Comparison of ENCODE assay signal across 15 cellular contexts in genomic region chr1:225737866-225738265, GRCh38.
"Had no signal": no experiment of that assay in that cellular context is flagged by ENCODE, and none has a peak within 500 bp of the region (broad histone marks: within the 10 kb centered on the region; RNA-seq: fewer than 3 reads in every experiment).

No MANE protein-coding gene starts in this region.

- H3K36me3 Mint-ChIP-seq: activated CD4-positive, alpha-beta memory T cell treated with anti-CD3 and anti-CD28 coated beads for 36 hours; activated CD8-positive, alpha-beta memory T cell treated with anti-CD3 and anti-CD28 coated beads, Interleukin-2, amount 10 ng/mL, durations not matched to agents 7 days and 5 days; stimulated activated effector memory CD8-positive, alpha-beta T cell treated with anti-CD3 and anti-CD28 coated beads, Interleukin-12 subunit alpha, Interleukin-12 subunit beta, amount 100 ng/mL, for 72 hours had no signal

- H3K27ac ChIP-seq: ovary had no signal

- H3K27me3 Mint-ChIP-seq: activated CD4-positive, alpha-beta memory T cell treated with anti-CD3 and anti-CD28 coated beads for 36 hours; activated CD8-positive, alpha-beta memory T cell treated with anti-CD3 and anti-CD28 coated beads, Interleukin-2, amount 10 ng/mL, durations not matched to agents 7 days and 5 days; activated naive CD8-positive, alpha-beta T cell treated with anti-CD3 and anti-CD28 coated beads, Interleukin-2, amount 50 U/mL, for 24 hours had no signal

- H3K4me3 ChIP-seq: gastrocnemius medialis, ovary, thoracic aorta, upper lobe of right lung had no signal

- DNase-seq: activated CD4-positive, alpha-beta memory T cell treated with anti-CD3 and anti-CD28 coated beads for 36 hours; activated CD4-positive, CD25-positive, alpha-beta regulatory T cell treated with anti-CD3 and anti-CD28 coated beads, Interleukin-2, amount 50 U/mL, for 72 hours; activated CD8-positive, alpha-beta memory T cell treated with anti-CD3 and anti-CD28 coated beads, Interleukin-2, amount 10 ng/mL, durations not matched to agents 7 days and 5 days; activated naive CD4-positive, alpha-beta T cell treated with anti-CD3 and anti-CD28 coated beads for 36 hours; activated naive CD8-positive, alpha-beta T cell treated with anti-CD3 and anti-CD28 coated beads, Interleukin-2, amount 50 U/mL, for 24 hours; activated T-cell treated with anti-CD3 and anti-CD28 coated beads, Interleukin-2, amount 50 U/mL, for 1 hour; gastrocnemius medialis; mesendoderm; nephron progenitor cell; ovary; stimulated activated CD4-positive, alpha-beta T cell treated with anti-CD3 and anti-CD28 coated beads, Interleukin-12 subunit alpha, Interleukin-12 subunit beta, amount 100 ng/mL, for 4 hours; upper lobe of right lung had no signal

- H3K36me3 ChIP-seq: gastrocnemius medialis, ovary, thoracic aorta, upper lobe of right lung had no signal

- H3K9me3 Mint-ChIP-seq: activated CD4-positive, alpha-beta memory T cell treated with anti-CD3 and anti-CD28 coated beads for 36 hours; activated naive CD4-positive, alpha-beta T cell treated with anti-CD3 and anti-CD28 coated beads for 36 hours; activated naive CD8-positive, alpha-beta T cell treated with anti-CD3 and anti-CD28 coated beads, Interleukin-2, amount 50 U/mL, for 24 hours; activated T-helper 2 cell treated with anti-CD3 and anti-CD28 coated beads, Interferon-gamma antibody, Interleukin-2, Interleukin-4, amounts not matched to agents 10 μg/mL and 5 μg/mL and 100 μg/mL, durations not matched to agents 14 hours and 24 hours and 36 hours; nephron progenitor cell; stimulated activated effector memory CD8-positive, alpha-beta T cell treated with anti-CD3 and anti-CD28 coated beads, Interleukin-12 subunit alpha, Interleukin-12 subunit beta, amount 100 ng/mL, for 72 hours had no signal

- H3K27me3 ChIP-seq: gastrocnemius medialis, ovary, upper lobe of right lung had no signal

- H3K4me1 Mint-ChIP-seq: activated CD8-positive, alpha-beta memory T cell treated with anti-CD3 and anti-CD28 coated beads, Interleukin-2, amount 10 ng/mL, durations not matched to agents 7 days and 5 days; activated naive CD8-positive, alpha-beta T cell treated with anti-CD3 and anti-CD28 coated beads, Interleukin-2, amount 50 U/mL, for 24 hours; stimulated activated effector memory CD8-positive, alpha-beta T cell treated with anti-CD3 and anti-CD28 coated beads, Interleukin-12 subunit alpha, Interleukin-12 subunit beta, amount 100 ng/mL, for 72 hours had no signal

- H3K27ac Mint-ChIP-seq: activated CD4-positive, alpha-beta memory T cell treated with anti-CD3 and anti-CD28 coated beads for 36 hours; activated CD8-positive, alpha-beta memory T cell treated with anti-CD3 and anti-CD28 coated beads, Interleukin-2, amount 10 ng/mL, durations not matched to agents 7 days and 5 days; activated naive CD4-positive, alpha-beta T cell treated with anti-CD3 and anti-CD28 coated beads for 36 hours; activated naive CD8-positive, alpha-beta T cell treated with anti-CD3 and anti-CD28 coated beads, Interleukin-2, amount 50 U/mL, for 24 hours; activated T-helper 2 cell treated with anti-CD3 and anti-CD28 coated beads, Interferon-gamma antibody, Interleukin-2, Interleukin-4, amounts not matched to agents 10 μg/mL and 5 μg/mL and 100 μg/mL, durations not matched to agents 14 hours and 24 hours and 36 hours; nephron progenitor cell; stimulated activated effector memory CD8-positive, alpha-beta T cell treated with anti-CD3 and anti-CD28 coated beads, Interleukin-12 subunit alpha, Interleukin-12 subunit beta, amount 100 ng/mL, for 72 hours had no signal

- ATAC-seq: activated CD8-positive, alpha-beta memory T cell treated with anti-CD3 and anti-CD28 coated beads, Interleukin-2, amount 10 ng/mL, durations not matched to agents 7 days and 5 days; activated naive CD8-positive, alpha-beta T cell treated with anti-CD3 and anti-CD28 coated beads, Interleukin-2, amount 50 U/mL, for 24 hours; gastrocnemius medialis; stimulated activated effector memory CD8-positive, alpha-beta T cell treated with anti-CD3 and anti-CD28 coated beads, Interleukin-12 subunit alpha, Interleukin-12 subunit beta, amount 100 ng/mL, for 72 hours; upper lobe of right lung had no signal

- H3K9me3 ChIP-seq: gastrocnemius medialis, ovary, thoracic aorta, upper lobe of right lung had no signal

- H3K4me3 Mint-ChIP-seq: activated CD4-positive, alpha-beta memory T cell treated with anti-CD3 and anti-CD28 coated beads for 36 hours; activated CD8-positive, alpha-beta memory T cell treated with anti-CD3 and anti-CD28 coated beads, Interleukin-2, amount 10 ng/mL, durations not matched to agents 7 days and 5 days; activated naive CD4-positive, alpha-beta T cell treated with anti-CD3 and anti-CD28 coated beads for 36 hours; activated naive CD8-positive, alpha-beta T cell treated with anti-CD3 and anti-CD28 coated beads, Interleukin-2, amount 50 U/mL, for 24 hours; nephron progenitor cell; stimulated activated effector memory CD8-positive, alpha-beta T cell treated with anti-CD3 and anti-CD28 coated beads, Interleukin-12 subunit alpha, Interleukin-12 subunit beta, amount 100 ng/mL, for 72 hours had no signal
